ENCODE assay signal across 9 cellular contexts in genomic region chr10:124565565-124566221, GRCh38.
DNase-seq lines count a peak whose midpoint lies in the region; ATAC-seq and TF ChIP-seq lines count a peak whose summit lies in the region.
"Had no signal": no experiment of that assay in that cellular context is flagged by ENCODE, and none has a peak within 500 bp of the region (broad histone marks: within the 10 kb centered on the region; RNA-seq: fewer than 3 reads in every experiment).

No MANE protein-coding gene starts in this region.

- no peak overlapping the region for H3K4me3 ChIP-seq in iPS DF 6.9 (ENCODE audit: low read length)
- no peak overlapping the region for H3K4me3 ChIP-seq in upper lobe of right lung
- H3K4me3 ChIP-seq in colonic mucosa, result no peak overlapping the region

- no peak overlapping the region for H3K9ac ChIP-seq in colonic mucosa (ENCODE audit: low read depth in 2 of 2, low read length in 2 of 2)

- in situ Hi-C loops in SK-MEL-5 (cut with HindIII; ENCODE audit: low pct_unique_long_range_greater_than_20kb, low sequenced_read_pairs), result no loop called here

- H3K4me1 ChIP-seq in iPS DF 6.9 (ENCODE audit: control insufficient read depth, insufficient read depth, low read length) (peaks cover 5% of the 10 kb centered on the region), upper lobe of right lung (no peaks in the 10 kb centered on the region), colonic mucosa (no peaks in the 10 kb centered on the region)

- WGBS in iPS DF 6.9 (ENCODE audit: insufficient coverage, insufficient read length), result no CpG with 5 or more reads among the region's 27 CpGs

- ATAC-seq in Right ventricle myocardium inferior (peak; percentile 58), upper lobe of right lung (peak; percentile 84), GM18868 (IDR thresholded peaks at IDR 0.05; ENCODE audit: unreplicated experiment) (no peak)

- H3K36me3 ChIP-seq in iPS DF 6.9 (ENCODE audit: control insufficient read depth, insufficient read depth, low read length) (no peaks in the 10 kb centered on the region), upper lobe of right lung (no peaks in the 10 kb centered on the region), colonic mucosa (no peaks in the 10 kb centered on the region)
- H3K36me3 ChIP-seq: neutrophil had no signal

- H3K27me3 ChIP-seq in iPS DF 6.9 (ENCODE audit: control insufficient read depth, insufficient read depth, low read length), result no peaks in the 10 kb centered on the region
- H3K27me3 ChIP-seq in upper lobe of right lung, result no peaks in the 10 kb centered on the region
- no peaks in the 10 kb centered on the region for H3K27me3 ChIP-seq in colonic mucosa
- H3K27me3 ChIP-seq: neutrophil had no signal

- TF ChIP-seq CTCF in upper lobe of right lung (IDR thresholded peaks at IDR 0.05) (peak; percentile 35), colonic mucosa (IDR thresholded peaks at IDR 0.05) (no peak)

- no peak overlapping the region for H3K27ac ChIP-seq in iPS DF 6.9 (ENCODE audit: low read length)
- no peak overlapping the region for H3K27ac ChIP-seq in upper lobe of right lung
- H3K27ac ChIP-seq in colonic mucosa, result no peak overlapping the region
- H3K27ac ChIP-seq: neutrophil had no signal

- intact Hi-C loops in Right ventricle myocardium inferior (cut with DNase I) (no loop called here), cardiac septum (cut with DNase I) (no loop called here), upper lobe of right lung (cut with DNase I) (no loop called here), colonic mucosa (cut with DNase I) (no loop called here)

- peak; percentile 59 for DNase-seq in Right ventricle myocardium inferior (ENCODE audit: missing footprints)
- DNase-seq in cardiac septum (ENCODE audit: low spot score), result no peak
- peak; percentile 36 for DNase-seq in SK-MEL-5 (ENCODE audit: low read depth, low spot score)
- peak; percentile 76 for DNase-seq in iPS DF 6.9 (ENCODE audit: low read depth, low spot score)
- peak; percentile 82 for DNase-seq in upper lobe of right lung
- DNase-seq in activated naive CD4-positive, alpha-beta T cell (lab: John Stamatoyannopoulos, UW), result no peak
- DNase-seq in colonic mucosa, result no peak

- H3K9me3 ChIP-seq in iPS DF 6.9 (ENCODE audit: control insufficient read depth, insufficient read depth, low read length) (no peaks in the 10 kb centered on the region), upper lobe of right lung (no peaks in the 10 kb centered on the region), colonic mucosa (no peaks in the 10 kb centered on the region)
- H3K9me3 ChIP-seq: neutrophil had no signal

Comparison
In these comparisons a context has a peak if more than half of its experiments do, and no peak if none do; other contexts are left out.
1. DNase-seq: peak in Right ventricle myocardium inferior (single experiment), SK-MEL-5 (single experiment), iPS DF 6.9 (single experiment) and upper lobe of right lung (single experiment); none in cardiac septum (single experiment), activated naive CD4-positive, alpha-beta T cell (0 of 4) and colonic mucosa (single experiment).